3 cellular contexts compared by ENCODE assay signal in genomic region chr11:133746663-133747306, GRCh38.
TF ChIP-seq lines count a peak whose summit lies in the region.

No MANE protein-coding gene starts in this region.

TF ChIP-seq in GM23338, 12 proteins besides CTCF, POLR2A, EP300 and RAD21:
- TF ChIP-seq ZNF331 (CRISPR knock-in tag; IDR thresholded peaks at IDR 0.05; ENCODE audit: low read depth) (no peak), ZNF114 (CRISPR knock-in tag; IDR thresholded peaks at IDR 0.05) (no peak), ETS1 (IDR thresholded peaks at IDR 0.05) (no peak), ZNF462 (CRISPR knock-in tag; IDR thresholded peaks at IDR 0.05) (no peak)

TF ChIP-seq in H1, 55 proteins besides CTCF, POLR2A, EP300 and RAD21:
- TF ChIP-seq HDAC6 (IDR thresholded peaks at IDR 0.05; ENCODE audit: low read depth, low read length), result no peak
- TF ChIP-seq CHD2 (IDR thresholded peaks at IDR 0.05; ENCODE audit: low read length), result no peak
- no peak for TF ChIP-seq E2F6 (IDR thresholded peaks at IDR 0.05)
- TF ChIP-seq GABPA (IDR thresholded peaks at IDR 0.05; ENCODE audit: borderline replicate concordance, insufficient read depth, low read length), result no peak
- TF ChIP-seq NRF1 (IDR thresholded peaks at IDR 0.05; ENCODE audit: low read depth, low read length), result no peak
- TF ChIP-seq BRCA1 (IDR thresholded peaks at IDR 0.05; ENCODE audit: low read depth, low read length), result no peak
- TF ChIP-seq JUND (IDR thresholded peaks at IDR 0.05; ENCODE audit: low read length), result no peak
- TF ChIP-seq PHF8 (conservative IDR thresholded peaks at IDR 0.05; ENCODE audit: low read depth, low read length), result no peak
- no peak for TF ChIP-seq SIX5 (IDR thresholded peaks at IDR 0.05; ENCODE audit: low read depth, low read length)
- no peak for TF ChIP-seq TCF12 (IDR thresholded peaks at IDR 0.05; ENCODE audit: low read depth, low read length)

TF ChIP-seq in WTC11, 78 proteins besides CTCF, POLR2A, EP300 and RAD21:
- TF ChIP-seq USF1 (CRISPR knock-in tag; IDR thresholded peaks at IDR 0.05), result no peak
- TF ChIP-seq RELA (CRISPR knock-in tag; IDR thresholded peaks at IDR 0.05; ENCODE audit: borderline replicate concordance), result no peak
- no peak for TF ChIP-seq KAT7 (CRISPR knock-in tag; IDR thresholded peaks at IDR 0.05; ENCODE audit: borderline replicate concordance)
- no peak for TF ChIP-seq ZBTB43 (CRISPR knock-in tag; IDR thresholded peaks at IDR 0.05)
- TF ChIP-seq ZSCAN18 (CRISPR knock-in tag; IDR thresholded peaks at IDR 0.05), result no peak
- TF ChIP-seq E2F1 (CRISPR knock-in tag; IDR thresholded peaks at IDR 0.05), result no peak
- TF ChIP-seq STAT6 (CRISPR knock-in tag; conservative IDR thresholded peaks at IDR 0.05; ENCODE audit: low read depth), result no peak
- no peak for TF ChIP-seq HMGXB4 (CRISPR knock-in tag; IDR thresholded peaks at IDR 0.05)
- no peak for TF ChIP-seq RORB (CRISPR knock-in tag; IDR thresholded peaks at IDR 0.05)
- no peak for TF ChIP-seq PRRX2 (CRISPR knock-in tag; IDR thresholded peaks at IDR 0.05)
- no peak for TF ChIP-seq FOXP4 (CRISPR knock-in tag; IDR thresholded peaks at IDR 0.05)
- TF ChIP-seq ARID4B (CRISPR knock-in tag; IDR thresholded peaks at IDR 0.05; ENCODE audit: borderline replicate concordance), result no peak
- TF ChIP-seq TEAD4 (CRISPR knock-in tag; IDR thresholded peaks at IDR 0.05), result no peak
- no peak for TF ChIP-seq ATF2 (CRISPR knock-in tag; IDR thresholded peaks at IDR 0.05; ENCODE audit: borderline replicate concordance, low read depth)
- no peak for TF ChIP-seq ZNF671 (CRISPR knock-in tag; IDR thresholded peaks at IDR 0.05)
